Comparison of ENCODE assay signal across 29 cellular contexts in genomic region chr2:110167326-110167955, GRCh38. TPM values are rescaled to one million over a fixed set of nuclear protein-coding genes. Genes with fewer than 3 reads are reported as not detected.
DNase-seq lines count a peak whose midpoint lies in the region; ATAC-seq and TF ChIP-seq lines count a peak whose summit lies in the region.
"Had no signal": no experiment of that assay in that cellular context is flagged by ENCODE, and none has a peak within 500 bp of the region (broad histone marks: within the 10 kb centered on the region; RNA-seq: fewer than 3 reads in every experiment).

No MANE protein-coding gene starts in this region.

- no peak for TF ChIP-seq CTCF in gastrocnemius medialis (IDR thresholded peaks at IDR 0.05 in 4 of 5, conservative IDR thresholded peaks at IDR 0.05 in 1 of 5)
- no peak for TF ChIP-seq CTCF in GM10266 (IDR thresholded peaks at IDR 0.05; ENCODE audit: control insufficient read depth, insufficient read depth, low read depth, missing control alignments)

- TF ChIP-seq POLR2A in gastrocnemius medialis (IDR thresholded peaks at IDR 0.05): no peak

- no peaks in the 10 kb centered on the region for H3K27me3 ChIP-seq in gastrocnemius medialis
- H3K27me3 ChIP-seq: ascending aorta, dorsolateral prefrontal cortex, right atrium auricular region, upper lobe of left lung had no signal

- no peak for ATAC-seq in gastrocnemius medialis
- ATAC-seq in GM18861 (IDR thresholded peaks at IDR 0.05; ENCODE audit: unreplicated experiment): no peak
- ATAC-seq: activated CD8-positive, alpha-beta T cell treated with anti-CD3 and anti-CD28 coated beads for 36 hours; stimulated activated effector memory CD8-positive, alpha-beta T cell treated with anti-CD3 and anti-CD28 coated beads, Interleukin-12 subunit alpha, Interleukin-12 subunit beta, amount 100 ng/mL, for 72 hours had no signal

- peaks cover 0 to 16% of the 10 kb centered on the region in 2 donors for H3K36me3 ChIP-seq in gastrocnemius medialis
- H3K36me3 ChIP-seq: ascending aorta, right atrium auricular region, upper lobe of left lung had no signal

- in situ Hi-C loops in gastrocnemius medialis (cut with MboI; ENCODE audit: low sequenced_read_pairs in 4 of 4): no loop called here

- H3K4me3 ChIP-seq in gastrocnemius medialis: no peak overlapping the region
- H3K4me3 ChIP-seq: ascending aorta, dorsolateral prefrontal cortex, right atrium auricular region, upper lobe of left lung had no signal

- no peaks in the 10 kb centered on the region for H3K9me3 ChIP-seq in gastrocnemius medialis
- H3K9me3 ChIP-seq: ascending aorta, right atrium auricular region, SK-N-SH, upper lobe of left lung had no signal

- DNase-seq in H4 (ENCODE audit: low spot score): peak; percentile 16
- peak; percentile 21 for DNase-seq in SW480 (ENCODE audit: low spot score)
- DNase-seq in fibroblast of peridontal ligament (ENCODE audit: extremely low read depth): peak; percentile 13
- DNase-seq in gastrocnemius medialis: no peak
- no peak for DNase-seq in DMS114 treated with DMSO at 0.1 percent for 48 hours (lab: John Stamatoyannopoulos, UW; ENCODE audit: unreplicated experiment)
- DNase-seq in MV-4-11 (lab: John Stamatoyannopoulos, UW): no peak
- DNase-seq in GM10266 (ENCODE audit: extremely low spot score): no peak
- DNase-seq: activated CD8-positive, alpha-beta T cell treated with anti-CD3 and anti-CD28 coated beads for 36 hours; activated effector memory CD4-positive, alpha-beta T cell treated with anti-CD3 and anti-CD28 coated beads, Interleukin-2, amount 50 U/mL, for 16 hours; activated naive CD8-positive, alpha-beta T cell treated with anti-CD3 and anti-CD28 coated beads for 36 hours; C1 segment of cervical spinal cord; DND-41; dorsolateral prefrontal cortex; glutamatergic neuron; GOT3; KG1; NCI-H146; NCI-H446 treated with DMSO at 0.1 percent for 48 hours; OCI-M1; SK-N-SH; stimulated activated CD4-positive, alpha-beta T cell treated with anti-CD3 and anti-CD28 coated beads, Interleukin-12 subunit alpha, Interleukin-12 subunit beta, amount 100 ng/mL, for 4 hours; stimulated activated CD4-positive, alpha-beta T cell treated with anti-CD3 and anti-CD28 coated beads, Interleukin-4, amount 100 ng/mL, for 1 hour; T-helper 2 cell; upper lobe of left lung had no signal

- peak overlapping the region; percentile 86 to 93 (median 88) for H3K27ac ChIP-seq in gastrocnemius medialis
- H3K27ac ChIP-seq: ascending aorta, dorsolateral prefrontal cortex, parathyroid adenoma, right atrium auricular region, upper lobe of left lung had no signal

- peaks cover 42 to 43% of the 10 kb centered on the region in 2 donors for H3K4me1 ChIP-seq in gastrocnemius medialis
- H3K4me1 ChIP-seq: ascending aorta, parathyroid adenoma, right atrium auricular region, upper lobe of left lung had no signal

- intact Hi-C loops in gastrocnemius medialis (cut with DNase I; ENCODE audit: low total_unique reads): no loop called here

RNA-seq across cellular contexts. Expression of gene NPHP1, which starts 37.4 kb away (rescaled TPM):
- 4.3 and 10.4 TPM in 2 replicates for total RNA-seq in H4 (2014; rRNA removed; shearing (Covaris generic))
- total RNA-seq in gastrocnemius medialis: 10 to 100 TPM in 1 of 4 donors, 1 to 10 TPM in 3; 3.8 to 10.3 (median 4.6) TPM

RNA-seq across cellular contexts. Expression of gene MTLN, which starts 44.9 kb away (rescaled TPM):
- 63.5 and 80.2 TPM in 2 replicates for total RNA-seq in H4 (2014; rRNA removed; shearing (Covaris generic))
- 100 to 1,000 TPM; 141 to 685 (median 391) TPM for total RNA-seq in gastrocnemius medialis

RNA-seq across cellular contexts. Expression of gene MALL, which starts 51.8 kb away (rescaled TPM):
- 0.10 TPM in 1 of 2 replicates, not detected in the other for total RNA-seq in H4 (2014; rRNA removed; shearing (Covaris generic))
- 1 to 10 TPM; 1.7 to 3.8 (median 2.5) TPM for total RNA-seq in gastrocnemius medialis
- total RNA-seq: activated CD8-positive, alpha-beta T cell treated with anti-CD3 and anti-CD28 coated beads for 36 hours had no signal

Comparison
In these comparisons a context has a peak if more than half of its experiments do, and no peak if none do; other contexts are left out.
1. DNase-seq: peak in H4 (single experiment), SW480 (single experiment) and fibroblast of peridontal ligament (single experiment); none in gastrocnemius medialis (0 of 2), DMS114 treated with DMSO at 0.1 percent for 48 hours (single experiment), MV-4-11 (single experiment) and GM10266 (single experiment).